ENCODE assay signal across 1 cellular context in the genomic region with DNA sequence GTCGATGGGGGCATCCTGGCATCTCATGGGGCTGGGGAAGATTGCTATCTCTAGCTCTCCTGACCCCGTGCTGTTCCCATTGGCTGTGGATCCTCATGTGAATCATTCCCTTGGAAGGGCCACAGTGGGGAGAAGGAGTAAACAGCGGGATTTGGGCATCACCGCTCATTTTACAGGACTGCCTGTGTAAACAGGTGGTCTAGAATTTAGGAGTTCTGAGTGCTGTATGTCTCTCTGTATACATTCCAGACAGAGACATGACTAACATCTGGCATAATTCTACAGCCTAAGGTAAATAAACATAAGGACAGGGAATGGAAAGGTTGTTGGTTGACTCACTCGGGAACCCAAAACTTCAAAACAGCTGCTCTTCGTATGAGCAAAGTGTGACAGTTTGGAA.
TF ChIP-seq lines count a peak whose summit lies in the region.

No MANE protein-coding gene starts in this region.

TF ChIP-seq in A549, 52 proteins besides CTCF, POLR2A, EP300 and RAD21 (continued from another document):
- TF ChIP-seq, protein P1, sequence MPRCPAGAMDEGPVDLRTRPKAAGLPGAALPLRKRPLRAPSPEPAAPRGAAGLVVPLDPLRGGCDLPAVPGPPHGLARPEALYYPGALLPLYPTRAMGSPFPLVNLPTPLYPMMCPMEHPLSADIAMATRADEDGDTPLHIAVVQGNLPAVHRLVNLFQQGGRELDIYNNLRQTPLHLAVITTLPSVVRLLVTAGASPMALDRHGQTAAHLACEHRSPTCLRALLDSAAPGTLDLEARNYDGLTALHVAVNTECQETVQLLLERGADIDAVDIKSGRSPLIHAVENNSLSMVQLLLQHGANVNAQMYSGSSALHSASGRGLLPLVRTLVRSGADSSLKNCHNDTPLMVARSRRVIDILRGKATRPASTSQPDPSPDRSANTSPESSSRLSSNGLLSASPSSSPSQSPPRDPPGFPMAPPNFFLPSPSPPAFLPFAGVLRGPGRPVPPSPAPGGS (IDR thresholded peaks at IDR 0.05) = 0 out of 3 replicates have a peak, but pooled peaks have one; percentile 34
- TF ChIP-seq, protein P2, sequence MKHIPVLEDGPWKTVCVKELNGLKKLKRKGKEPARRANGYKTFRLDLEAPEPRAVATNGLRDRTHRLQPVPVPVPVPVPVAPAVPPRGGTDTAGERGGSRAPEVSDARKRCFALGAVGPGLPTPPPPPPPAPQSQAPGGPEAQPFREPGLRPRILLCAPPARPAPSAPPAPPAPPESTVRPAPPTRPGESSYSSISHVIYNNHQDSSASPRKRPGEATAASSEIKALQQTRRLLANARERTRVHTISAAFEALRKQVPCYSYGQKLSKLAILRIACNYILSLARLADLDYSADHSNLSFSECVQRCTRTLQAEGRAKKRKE (CRISPR knock-in tag; IDR thresholded peaks at IDR 0.05; ENCODE audit: low read depth) = peak; percentile 66; the same call in 1 of the 2 replicates
- TF ChIP-seq, protein P3, sequence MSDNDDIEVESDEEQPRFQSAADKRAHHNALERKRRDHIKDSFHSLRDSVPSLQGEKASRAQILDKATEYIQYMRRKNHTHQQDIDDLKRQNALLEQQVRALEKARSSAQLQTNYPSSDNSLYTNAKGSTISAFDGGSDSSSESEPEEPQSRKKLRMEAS (IDR thresholded peaks at IDR 0.05) = peak; percentile 87
- TF ChIP-seq JUNB (IDR thresholded peaks at IDR 0.05) (peak; percentile 95), KDM1A (IDR thresholded peaks at IDR 0.05; ENCODE audit: low read depth) (no peak), GATA3 (IDR thresholded peaks at IDR 0.05; ENCODE audit: borderline replicate concordance) (peak; percentile 96), FOSL2 (IDR thresholded peaks at IDR 0.05) (peak; percentile 85), FOSL2 (CRISPR knock-in tag; IDR thresholded peaks at IDR 0.05) (peak; percentile 81), RCOR1 (IDR thresholded peaks at IDR 0.05; ENCODE audit: low read depth, low read length) (no peak), HDAC2 (IDR thresholded peaks at IDR 0.05) (no peak), FOXS1 (CRISPR knock-in tag; IDR thresholded peaks at IDR 0.05) (no peak; the same call in 1 of the 2 replicates)
